ENCODE assay signal across 8 cellular contexts in genomic region chr9:18473551-18474279, GRCh38.
DNase-seq lines count a peak whose midpoint lies in the region; ATAC-seq lines count a peak whose summit lies in the region.

Gene ADAMTSL1 (plus strand): TSS chr9:18474153. CDS start chr9:18474233, 80 bp downstream.

- ATAC-seq in GM21786 (IDR thresholded peaks at IDR 0.05; ENCODE audit: unreplicated experiment) (no peak), GM19351 (IDR thresholded peaks at IDR 0.05; ENCODE audit: unreplicated experiment) (no peak), HG02884 (IDR thresholded peaks at IDR 0.05; ENCODE audit: unreplicated experiment) (no peak)

- intact Hi-C loops in head of caudate nucleus (cut with DNase I): no loop called here

- peak; percentile 83 for DNase-seq in ELR (ENCODE audit: low read depth)
- DNase-seq in RKO (ENCODE audit: low spot score): peak; percentile 80
- DNase-seq in head of caudate nucleus: peak in 40 of 42 donors; percentile 7 to 82 (median 43)
- peak; percentile 45 for DNase-seq in pons (ENCODE audit: low spot score)
- DNase-seq in T-helper 2 cell: no peak

Comparison
In these comparisons a context has a peak if more than half of its experiments do, and no peak if none do; other contexts are left out.
1. DNase-seq: peak in ELR (single experiment), RKO (single experiment), head of caudate nucleus (40 of 42) and pons (single experiment); none in T-helper 2 cell (0 of 5).